In the genomic region with DNA sequence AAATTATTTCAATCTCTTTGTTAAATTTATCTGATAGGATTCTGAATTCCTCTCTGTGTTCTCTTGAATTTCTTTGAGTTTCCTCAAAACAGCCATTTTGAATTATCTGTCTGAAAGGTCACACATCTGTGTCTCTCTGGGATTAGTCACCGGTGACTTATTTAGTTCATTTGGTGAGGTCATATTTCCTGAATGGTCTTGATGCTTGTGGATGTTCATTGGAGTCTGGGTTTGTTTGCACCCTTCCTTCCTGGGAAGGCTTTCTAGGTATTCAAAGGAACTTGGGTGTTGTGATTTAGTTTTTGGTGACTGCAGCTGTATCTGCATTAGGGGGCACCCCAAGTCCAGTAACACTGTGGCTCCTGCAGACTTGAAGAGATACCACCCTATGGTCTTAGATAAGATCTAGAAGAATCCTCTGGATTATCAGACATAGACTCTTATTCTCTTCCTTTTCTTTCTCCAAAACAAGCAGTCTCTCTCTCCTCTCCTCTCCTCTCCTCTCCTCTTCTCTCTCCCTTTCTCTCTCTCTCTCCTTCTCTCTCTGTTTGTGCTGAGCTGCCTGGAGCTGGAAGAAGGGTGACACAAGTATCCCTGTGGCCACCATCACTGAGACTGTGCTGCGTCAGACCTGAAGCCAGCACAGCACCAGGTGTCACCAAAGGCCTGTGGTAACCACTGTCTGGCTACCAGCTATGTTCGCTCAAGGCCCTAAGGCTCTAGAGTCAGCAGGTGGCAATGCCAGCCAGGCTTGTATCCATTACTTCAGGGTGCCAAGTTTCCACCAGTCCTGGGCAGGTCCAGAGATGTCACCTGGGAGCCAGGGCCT, we compare ENCODE assay signal across 1 cellular context.
TF ChIP-seq lines count a peak whose summit lies in the region.

No MANE protein-coding gene starts in this region.

TF ChIP-seq in H1, 55 proteins besides CTCF, POLR2A, EP300 and RAD21:
- TF ChIP-seq POU5F1 (IDR thresholded peaks at IDR 0.05; ENCODE audit: low read depth, low read length) (no peak), TCF12 (IDR thresholded peaks at IDR 0.05; ENCODE audit: low read depth, low read length) (no peak), TBP (IDR thresholded peaks at IDR 0.05; ENCODE audit: low read depth, low read length) (no peak), KDM1A (IDR thresholded peaks at IDR 0.05; ENCODE audit: borderline replicate concordance, low read length) (no peak), CBX5 (IDR thresholded peaks at IDR 0.05; ENCODE audit: low read depth, low read length) (no peak), CREB1 (IDR thresholded peaks at IDR 0.05) (no peak), SP1 (IDR thresholded peaks at IDR 0.05; ENCODE audit: low read depth, low read length) (no peak), ASH2L (IDR thresholded peaks at IDR 0.05; ENCODE audit: low read length) (no peak), CHD1 (IDR thresholded peaks at IDR 0.05; ENCODE audit: low read depth, low read length) (no peak), EGR1 (IDR thresholded peaks at IDR 0.05; ENCODE audit: borderline replicate concordance, low read depth, low read length) (no peak), YY1 (IDR thresholded peaks at IDR 0.05; ENCODE audit: low read depth, low read length) (no peak)
- TF ChIP-seq, protein P1, sequence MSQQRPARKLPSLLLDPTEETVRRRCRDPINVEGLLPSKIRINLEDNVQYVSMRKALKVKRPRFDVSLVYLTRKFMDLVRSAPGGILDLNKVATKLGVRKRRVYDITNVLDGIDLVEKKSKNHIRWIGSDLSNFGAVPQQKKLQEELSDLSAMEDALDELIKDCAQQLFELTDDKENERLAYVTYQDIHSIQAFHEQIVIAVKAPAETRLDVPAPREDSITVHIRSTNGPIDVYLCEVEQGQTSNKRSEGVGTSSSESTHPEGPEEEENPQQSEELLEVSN (IDR thresholded peaks at IDR 0.05), result no peak
- TF ChIP-seq, protein P2, sequence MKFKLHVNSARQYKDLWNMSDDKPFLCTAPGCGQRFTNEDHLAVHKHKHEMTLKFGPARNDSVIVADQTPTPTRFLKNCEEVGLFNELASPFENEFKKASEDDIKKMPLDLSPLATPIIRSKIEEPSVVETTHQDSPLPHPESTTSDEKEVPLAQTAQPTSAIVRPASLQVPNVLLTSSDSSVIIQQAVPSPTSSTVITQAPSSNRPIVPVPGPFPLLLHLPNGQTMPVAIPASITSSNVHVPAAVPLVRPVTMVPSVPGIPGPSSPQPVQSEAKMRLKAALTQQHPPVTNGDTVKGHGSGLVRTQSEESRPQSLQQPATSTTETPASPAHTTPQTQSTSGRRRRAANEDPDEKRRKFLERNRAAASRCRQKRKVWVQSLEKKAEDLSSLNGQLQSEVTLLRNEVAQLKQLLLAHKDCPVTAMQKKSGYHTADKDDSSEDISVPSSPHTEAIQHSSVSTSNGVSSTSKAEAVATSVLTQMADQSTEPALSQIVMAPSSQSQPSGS (IDR thresholded peaks at IDR 0.05; ENCODE audit: low read length), result no peak
- TF ChIP-seq, protein P3, sequence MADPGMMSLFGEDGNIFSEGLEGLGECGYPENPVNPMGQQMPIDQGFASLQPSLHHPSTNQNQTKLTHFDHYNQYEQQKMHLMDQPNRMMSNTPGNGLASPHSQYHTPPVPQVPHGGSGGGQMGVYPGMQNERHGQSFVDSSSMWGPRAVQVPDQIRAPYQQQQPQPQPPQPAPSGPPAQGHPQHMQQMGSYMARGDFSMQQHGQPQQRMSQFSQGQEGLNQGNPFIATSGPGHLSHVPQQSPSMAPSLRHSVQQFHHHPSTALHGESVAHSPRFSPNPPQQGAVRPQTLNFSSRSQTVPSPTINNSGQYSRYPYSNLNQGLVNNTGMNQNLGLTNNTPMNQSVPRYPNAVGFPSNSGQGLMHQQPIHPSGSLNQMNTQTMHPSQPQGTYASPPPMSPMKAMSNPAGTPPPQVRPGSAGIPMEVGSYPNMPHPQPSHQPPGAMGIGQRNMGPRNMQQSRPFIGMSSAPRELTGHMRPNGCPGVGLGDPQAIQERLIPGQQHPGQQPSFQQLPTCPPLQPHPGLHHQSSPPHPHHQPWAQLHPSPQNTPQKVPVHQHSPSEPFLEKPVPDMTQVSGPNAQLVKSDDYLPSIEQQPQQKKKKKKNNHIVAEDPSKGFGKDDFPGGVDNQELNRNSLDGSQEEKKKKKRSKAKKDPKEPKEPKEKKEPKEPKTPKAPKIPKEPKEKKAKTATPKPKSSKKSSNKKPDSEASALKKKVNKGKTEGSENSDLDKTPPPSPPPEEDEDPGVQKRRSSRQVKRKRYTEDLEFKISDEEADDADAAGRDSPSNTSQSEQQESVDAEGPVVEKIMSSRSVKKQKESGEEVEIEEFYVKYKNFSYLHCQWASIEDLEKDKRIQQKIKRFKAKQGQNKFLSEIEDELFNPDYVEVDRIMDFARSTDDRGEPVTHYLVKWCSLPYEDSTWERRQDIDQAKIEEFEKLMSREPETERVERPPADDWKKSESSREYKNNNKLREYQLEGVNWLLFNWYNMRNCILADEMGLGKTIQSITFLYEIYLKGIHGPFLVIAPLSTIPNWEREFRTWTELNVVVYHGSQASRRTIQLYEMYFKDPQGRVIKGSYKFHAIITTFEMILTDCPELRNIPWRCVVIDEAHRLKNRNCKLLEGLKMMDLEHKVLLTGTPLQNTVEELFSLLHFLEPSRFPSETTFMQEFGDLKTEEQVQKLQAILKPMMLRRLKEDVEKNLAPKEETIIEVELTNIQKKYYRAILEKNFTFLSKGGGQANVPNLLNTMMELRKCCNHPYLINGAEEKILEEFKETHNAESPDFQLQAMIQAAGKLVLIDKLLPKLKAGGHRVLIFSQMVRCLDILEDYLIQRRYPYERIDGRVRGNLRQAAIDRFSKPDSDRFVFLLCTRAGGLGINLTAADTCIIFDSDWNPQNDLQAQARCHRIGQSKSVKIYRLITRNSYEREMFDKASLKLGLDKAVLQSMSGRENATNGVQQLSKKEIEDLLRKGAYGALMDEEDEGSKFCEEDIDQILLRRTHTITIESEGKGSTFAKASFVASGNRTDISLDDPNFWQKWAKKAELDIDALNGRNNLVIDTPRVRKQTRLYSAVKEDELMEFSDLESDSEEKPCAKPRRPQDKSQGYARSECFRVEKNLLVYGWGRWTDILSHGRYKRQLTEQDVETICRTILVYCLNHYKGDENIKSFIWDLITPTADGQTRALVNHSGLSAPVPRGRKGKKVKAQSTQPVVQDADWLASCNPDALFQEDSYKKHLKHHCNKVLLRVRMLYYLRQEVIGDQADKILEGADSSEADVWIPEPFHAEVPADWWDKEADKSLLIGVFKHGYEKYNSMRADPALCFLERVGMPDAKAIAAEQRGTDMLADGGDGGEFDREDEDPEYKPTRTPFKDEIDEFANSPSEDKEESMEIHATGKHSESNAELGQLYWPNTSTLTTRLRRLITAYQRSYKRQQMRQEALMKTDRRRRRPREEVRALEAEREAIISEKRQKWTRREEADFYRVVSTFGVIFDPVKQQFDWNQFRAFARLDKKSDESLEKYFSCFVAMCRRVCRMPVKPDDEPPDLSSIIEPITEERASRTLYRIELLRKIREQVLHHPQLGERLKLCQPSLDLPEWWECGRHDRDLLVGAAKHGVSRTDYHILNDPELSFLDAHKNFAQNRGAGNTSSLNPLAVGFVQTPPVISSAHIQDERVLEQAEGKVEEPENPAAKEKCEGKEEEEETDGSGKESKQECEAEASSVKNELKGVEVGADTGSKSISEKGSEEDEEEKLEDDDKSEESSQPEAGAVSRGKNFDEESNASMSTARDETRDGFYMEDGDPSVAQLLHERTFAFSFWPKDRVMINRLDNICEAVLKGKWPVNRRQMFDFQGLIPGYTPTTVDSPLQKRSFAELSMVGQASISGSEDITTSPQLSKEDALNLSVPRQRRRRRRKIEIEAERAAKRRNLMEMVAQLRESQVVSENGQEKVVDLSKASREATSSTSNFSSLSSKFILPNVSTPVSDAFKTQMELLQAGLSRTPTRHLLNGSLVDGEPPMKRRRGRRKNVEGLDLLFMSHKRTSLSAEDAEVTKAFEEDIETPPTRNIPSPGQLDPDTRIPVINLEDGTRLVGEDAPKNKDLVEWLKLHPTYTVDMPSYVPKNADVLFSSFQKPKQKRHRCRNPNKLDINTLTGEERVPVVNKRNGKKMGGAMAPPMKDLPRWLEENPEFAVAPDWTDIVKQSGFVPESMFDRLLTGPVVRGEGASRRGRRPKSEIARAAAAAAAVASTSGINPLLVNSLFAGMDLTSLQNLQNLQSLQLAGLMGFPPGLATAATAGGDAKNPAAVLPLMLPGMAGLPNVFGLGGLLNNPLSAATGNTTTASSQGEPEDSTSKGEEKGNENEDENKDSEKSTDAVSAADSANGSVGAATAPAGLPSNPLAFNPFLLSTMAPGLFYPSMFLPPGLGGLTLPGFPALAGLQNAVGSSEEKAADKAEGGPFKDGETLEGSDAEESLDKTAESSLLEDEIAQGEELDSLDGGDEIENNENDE (IDR thresholded peaks at IDR 0.05; ENCODE audit: insufficient replicate concordance, low read length), result no peak
